ENCODE assay signal across 4 cellular contexts in the genomic region with DNA sequence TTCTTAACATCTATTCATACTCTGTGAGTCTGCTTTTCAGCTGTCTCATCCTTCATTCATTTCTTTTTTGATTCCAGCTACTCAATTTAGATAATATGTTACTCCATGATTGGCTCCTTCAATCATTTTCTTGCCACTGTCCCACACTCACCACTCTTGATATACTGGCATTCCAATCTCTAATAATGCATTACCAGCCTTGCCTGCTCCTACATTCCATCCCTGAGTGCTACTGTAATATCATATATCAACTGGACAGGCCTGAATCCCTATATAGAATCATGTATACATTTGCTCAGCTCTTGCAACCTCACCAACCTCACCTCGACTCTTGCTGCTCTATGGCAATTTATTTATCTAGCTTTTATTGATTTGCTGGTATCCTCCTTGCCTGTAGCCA. TPM values are rescaled to one million over a fixed set of nuclear protein-coding genes. Genes with fewer than 3 reads are reported as not detected.
"Had no signal": no experiment of that assay in that cellular context is flagged by ENCODE, and none has a peak within 500 bp of the region (broad histone marks: within the 10 kb centered on the region; RNA-seq: fewer than 3 reads in every experiment).

No MANE protein-coding gene starts in this region.

- ATAC-seq: GM12878 had no signal

- H3K4me3 ChIP-seq: GM12878 had no signal

- DNase-seq: GDM1, GF-D8 had no signal

RNA-seq across cellular contexts. Expression of a gene that starts 45.0 kb away (rescaled TPM):
- total RNA-seq: G401 had no signal
- polyA plus RNA-seq: GM12878 had no signal
